ENCODE assay signal across 7 cellular contexts in the genomic region with DNA sequence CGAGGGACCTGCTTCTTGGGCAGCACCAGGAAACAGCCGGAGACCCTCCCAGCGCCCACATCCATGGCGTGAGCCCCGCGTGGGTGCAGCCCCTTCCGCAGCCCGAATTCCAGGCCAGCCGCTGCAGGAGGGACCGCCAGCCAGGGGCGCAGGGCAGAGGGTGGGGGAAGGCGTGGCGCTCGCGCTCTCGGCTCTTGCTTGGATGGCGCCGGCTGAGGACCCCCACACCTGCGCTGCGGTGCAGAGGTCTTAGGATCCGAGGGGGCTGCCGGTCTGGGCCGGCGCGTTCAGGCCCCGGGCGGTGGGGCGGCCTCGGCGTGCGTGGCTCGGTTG. TPM values are rescaled to one million over a fixed set of nuclear protein-coding genes. Genes with fewer than 3 reads are reported as not detected.
A peak's percentile ranks its signal among the peaks of the same experiment; 100 is the strongest.
DNase-seq lines count a peak whose midpoint lies in the region; ATAC-seq and TF ChIP-seq lines count a peak whose summit lies in the region.

No MANE protein-coding gene starts in this region.

- H3K4me1 Mint-ChIP-seq in WTC11: peaks cover 7% of the 10 kb centered on the region; the same call in 1 of the 2 replicates
- H3K4me1 Mint-ChIP-seq in stimulated activated naive CD8-positive, alpha-beta T cell treated with anti-CD3 and anti-CD28 coated beads, Interleukin-15, amount 100 ng/mL, for 72 hours: peaks cover 48% of the 10 kb centered on the region

- peaks cover 64% of the 10 kb centered on the region for H3K27me3 Mint-ChIP-seq in WTC11 (ENCODE audit: low read depth)
- H3K27me3 Mint-ChIP-seq in stimulated activated naive CD8-positive, alpha-beta T cell treated with anti-CD3 and anti-CD28 coated beads, Interleukin-15, amount 100 ng/mL, for 72 hours: peaks cover 52% of the 10 kb centered on the region

- in situ Hi-C loops in HAP-1 (cut with MboI; ENCODE audit: low sequenced_read_pairs): loop anchor here (5.0 to 10.0 kb wide), 3 partner anchors 89 to 227 kb away; a partner anchor contains a TSS

- no peaks in the 10 kb centered on the region for H3K9me3 Mint-ChIP-seq in WTC11
- H3K9me3 Mint-ChIP-seq in stimulated activated naive CD8-positive, alpha-beta T cell treated with anti-CD3 and anti-CD28 coated beads, Interleukin-15, amount 100 ng/mL, for 72 hours: no peaks in the 10 kb centered on the region

- CTCF ChIA-PET in WTC11 (lab: Charles Lee): interaction anchor here (0.6 to 2.8 kb wide), 27 partner anchors 9 to 245 kb away, joined by 3 to 62 read pairs (median 10); a partner anchor contains a TSS

- H3K36me3 ChIP-seq in HAP-1 (replicated peaks) (no peaks in the 10 kb centered on the region), iPS-20b (ENCODE audit: insufficient read depth, low read depth, low read length) (no peaks in the 10 kb centered on the region)

- no peak overlapping the region for H3K27ac Mint-ChIP-seq in WTC11
- peak overlapping the region in 1 of 2 donors; percentile 12 for H3K27ac Mint-ChIP-seq in stimulated activated naive CD8-positive, alpha-beta T cell treated with anti-CD3 and anti-CD28 coated beads, Interleukin-15, amount 100 ng/mL, for 72 hours

- H3K36me3 Mint-ChIP-seq in WTC11: no peaks in the 10 kb centered on the region

- no peaks in the 10 kb centered on the region for H3K27me3 ChIP-seq in HAP-1 (ENCODE audit: low read depth)
- H3K27me3 ChIP-seq in iPS-20b (ENCODE audit: insufficient read depth, low read length): peaks cover 80% of the 10 kb centered on the region

- no peak for TF ChIP-seq CTCF in WTC11 (IDR thresholded peaks at IDR 0.05)

- H3K4me3 Mint-ChIP-seq in WTC11: peak overlapping the region; percentile 52
- peak overlapping the region; percentile 6 to 69 for H3K4me3 Mint-ChIP-seq in stimulated activated naive CD8-positive, alpha-beta T cell treated with anti-CD3 and anti-CD28 coated beads, Interleukin-15, amount 100 ng/mL, for 72 hours

- H3K9me3 ChIP-seq in HAP-1 (no peaks in the 10 kb centered on the region), iPS-20b (ENCODE audit: insufficient read depth, low read depth, low read length) (no peaks in the 10 kb centered on the region)

- POLR2A ChIA-PET in WTC11 (lab: Charles Lee): interaction anchor here (1.0 to 1.8 kb wide), 2 partner anchors 23 to 24 kb away, joined by 3 to 7 read pairs; no protein-coding TSS in a partner anchor

- no peak overlapping the region for H3K27ac ChIP-seq in iPS-20b (ENCODE audit: low read length)

- H3K4me1 ChIP-seq in HAP-1 (peaks cover 41% of the 10 kb centered on the region), iPS-20b (ENCODE audit: insufficient read depth, low read length) (no peaks in the 10 kb centered on the region)

- ATAC-seq in WTC11: peak; percentile 15
- no peak for ATAC-seq in stimulated activated naive CD8-positive, alpha-beta T cell treated with anti-CD3 and anti-CD28 coated beads, Interleukin-15, amount 100 ng/mL, for 72 hours
- no peak for ATAC-seq in GM21515 (IDR thresholded peaks at IDR 0.05; ENCODE audit: unreplicated experiment)
- no peak for ATAC-seq in HG03045 (IDR thresholded peaks at IDR 0.05; ENCODE audit: unreplicated experiment)

- H3K9ac ChIP-seq in iPS-20b (ENCODE audit: low read depth, low read length): no peak overlapping the region; the same call in 1 of the 2 replicates

- peak overlapping the region; percentile 33 for H3K4me3 ChIP-seq in HAP-1
- peak overlapping the region; percentile 66; the same call in 1 of the 2 replicates for H3K4me3 ChIP-seq in iPS-20b (ENCODE audit: low read length)

- DNase-seq in HAP-1 (ENCODE audit: low spot score in 2 of 2) (no peak), WTC11 (ENCODE audit: low spot score) (no peak), ecto neural progenitor cell (ENCODE audit: low spot score) (no peak)
- no peak for DNase-seq in stimulated activated naive CD8-positive, alpha-beta T cell treated with anti-CD3 and anti-CD28 coated beads, Interleukin-15, amount 100 ng/mL, for 72 hours

TF ChIP-seq in WTC11, 78 proteins besides CTCF, POLR2A, EP300 and RAD21 (continues in another document):
- TF ChIP-seq SP1 (CRISPR knock-in tag; conservative IDR thresholded peaks at IDR 0.05) (no peak), IRF2 (CRISPR knock-in tag; IDR thresholded peaks at IDR 0.05; ENCODE audit: borderline replicate concordance, low read depth) (no peak), RELA (CRISPR knock-in tag; IDR thresholded peaks at IDR 0.05; ENCODE audit: borderline replicate concordance) (no peak), RORB (CRISPR knock-in tag; IDR thresholded peaks at IDR 0.05) (no peak), SOX15 (CRISPR knock-in tag; IDR thresholded peaks at IDR 0.05) (no peak)
- TF ChIP-seq, protein P1, sequence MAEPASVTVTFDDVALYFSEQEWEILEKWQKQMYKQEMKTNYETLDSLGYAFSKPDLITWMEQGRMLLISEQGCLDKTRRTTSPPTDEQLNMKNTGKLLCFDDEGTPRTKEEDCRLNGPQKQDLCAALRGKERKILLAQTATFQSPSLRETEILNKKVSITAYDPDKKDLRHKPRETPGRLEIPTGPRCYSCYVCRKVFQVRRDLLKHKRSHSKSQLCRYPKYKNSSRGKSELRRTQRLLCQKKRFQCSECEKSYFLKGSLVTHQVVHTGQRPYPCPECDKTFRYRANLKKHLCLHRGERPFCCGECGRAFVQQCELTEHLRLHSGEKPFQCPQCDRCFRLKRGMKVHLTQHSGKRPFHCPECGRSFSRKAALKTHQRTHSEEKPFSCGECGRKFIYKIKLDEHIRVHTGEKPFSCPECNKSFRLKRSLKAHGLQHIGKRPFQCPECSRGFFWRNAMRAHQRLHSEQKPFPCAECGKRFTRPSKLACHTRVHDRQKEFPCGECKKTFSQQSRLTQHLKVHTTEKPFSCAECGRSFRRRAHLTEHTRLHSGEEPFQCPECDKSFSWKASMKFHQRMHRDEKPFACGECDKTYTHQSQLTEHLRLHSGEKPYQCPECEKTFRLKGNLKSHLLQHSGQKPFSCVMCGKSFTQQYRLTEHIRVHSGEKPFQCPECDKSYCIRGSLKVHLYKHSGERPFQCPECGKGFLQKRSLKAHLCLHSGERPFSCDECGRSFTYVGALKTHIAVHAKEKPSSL (CRISPR knock-in tag; conservative IDR thresholded peaks at IDR 0.05): no peak
- TF ChIP-seq, protein P2, sequence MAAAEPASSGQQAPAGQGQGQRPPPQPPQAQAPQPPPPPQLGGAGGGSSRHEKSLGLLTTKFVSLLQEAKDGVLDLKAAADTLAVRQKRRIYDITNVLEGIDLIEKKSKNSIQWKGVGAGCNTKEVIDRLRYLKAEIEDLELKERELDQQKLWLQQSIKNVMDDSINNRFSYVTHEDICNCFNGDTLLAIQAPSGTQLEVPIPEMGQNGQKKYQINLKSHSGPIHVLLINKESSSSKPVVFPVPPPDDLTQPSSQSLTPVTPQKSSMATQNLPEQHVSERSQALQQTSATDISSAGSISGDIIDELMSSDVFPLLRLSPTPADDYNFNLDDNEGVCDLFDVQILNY (CRISPR knock-in tag; IDR thresholded peaks at IDR 0.05): no peak
- TF ChIP-seq, protein P3, sequence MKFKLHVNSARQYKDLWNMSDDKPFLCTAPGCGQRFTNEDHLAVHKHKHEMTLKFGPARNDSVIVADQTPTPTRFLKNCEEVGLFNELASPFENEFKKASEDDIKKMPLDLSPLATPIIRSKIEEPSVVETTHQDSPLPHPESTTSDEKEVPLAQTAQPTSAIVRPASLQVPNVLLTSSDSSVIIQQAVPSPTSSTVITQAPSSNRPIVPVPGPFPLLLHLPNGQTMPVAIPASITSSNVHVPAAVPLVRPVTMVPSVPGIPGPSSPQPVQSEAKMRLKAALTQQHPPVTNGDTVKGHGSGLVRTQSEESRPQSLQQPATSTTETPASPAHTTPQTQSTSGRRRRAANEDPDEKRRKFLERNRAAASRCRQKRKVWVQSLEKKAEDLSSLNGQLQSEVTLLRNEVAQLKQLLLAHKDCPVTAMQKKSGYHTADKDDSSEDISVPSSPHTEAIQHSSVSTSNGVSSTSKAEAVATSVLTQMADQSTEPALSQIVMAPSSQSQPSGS (CRISPR knock-in tag; IDR thresholded peaks at IDR 0.05; ENCODE audit: borderline replicate concordance, low read depth): no peak
- TF ChIP-seq, protein P4, sequence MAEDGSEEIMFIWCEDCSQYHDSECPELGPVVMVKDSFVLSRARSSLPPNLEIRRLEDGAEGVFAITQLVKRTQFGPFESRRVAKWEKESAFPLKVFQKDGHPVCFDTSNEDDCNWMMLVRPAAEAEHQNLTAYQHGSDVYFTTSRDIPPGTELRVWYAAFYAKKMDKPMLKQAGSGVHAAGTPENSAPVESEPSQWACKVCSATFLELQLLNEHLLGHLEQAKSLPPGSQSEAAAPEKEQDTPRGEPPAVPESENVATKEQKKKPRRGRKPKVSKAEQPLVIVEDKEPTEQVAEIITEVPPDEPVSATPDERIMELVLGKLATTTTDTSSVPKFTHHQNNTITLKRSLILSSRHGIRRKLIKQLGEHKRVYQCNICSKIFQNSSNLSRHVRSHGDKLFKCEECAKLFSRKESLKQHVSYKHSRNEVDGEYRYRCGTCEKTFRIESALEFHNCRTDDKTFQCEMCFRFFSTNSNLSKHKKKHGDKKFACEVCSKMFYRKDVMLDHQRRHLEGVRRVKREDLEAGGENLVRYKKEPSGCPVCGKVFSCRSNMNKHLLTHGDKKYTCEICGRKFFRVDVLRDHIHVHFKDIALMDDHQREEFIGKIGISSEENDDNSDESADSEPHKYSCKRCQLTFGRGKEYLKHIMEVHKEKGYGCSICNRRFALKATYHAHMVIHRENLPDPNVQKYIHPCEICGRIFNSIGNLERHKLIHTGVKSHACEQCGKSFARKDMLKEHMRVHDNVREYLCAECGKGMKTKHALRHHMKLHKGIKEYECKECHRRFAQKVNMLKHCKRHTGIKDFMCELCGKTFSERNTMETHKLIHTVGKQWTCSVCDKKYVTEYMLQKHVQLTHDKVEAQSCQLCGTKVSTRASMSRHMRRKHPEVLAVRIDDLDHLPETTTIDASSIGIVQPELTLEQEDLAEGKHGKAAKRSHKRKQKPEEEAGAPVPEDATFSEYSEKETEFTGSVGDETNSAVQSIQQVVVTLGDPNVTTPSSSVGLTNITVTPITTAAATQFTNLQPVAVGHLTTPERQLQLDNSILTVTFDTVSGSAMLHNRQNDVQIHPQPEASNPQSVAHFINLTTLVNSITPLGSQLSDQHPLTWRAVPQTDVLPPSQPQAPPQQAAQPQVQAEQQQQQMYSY (CRISPR knock-in tag; IDR thresholded peaks at IDR 0.05): no peak; the same call in 1 of the 2 replicates
- TF ChIP-seq, protein P5, sequence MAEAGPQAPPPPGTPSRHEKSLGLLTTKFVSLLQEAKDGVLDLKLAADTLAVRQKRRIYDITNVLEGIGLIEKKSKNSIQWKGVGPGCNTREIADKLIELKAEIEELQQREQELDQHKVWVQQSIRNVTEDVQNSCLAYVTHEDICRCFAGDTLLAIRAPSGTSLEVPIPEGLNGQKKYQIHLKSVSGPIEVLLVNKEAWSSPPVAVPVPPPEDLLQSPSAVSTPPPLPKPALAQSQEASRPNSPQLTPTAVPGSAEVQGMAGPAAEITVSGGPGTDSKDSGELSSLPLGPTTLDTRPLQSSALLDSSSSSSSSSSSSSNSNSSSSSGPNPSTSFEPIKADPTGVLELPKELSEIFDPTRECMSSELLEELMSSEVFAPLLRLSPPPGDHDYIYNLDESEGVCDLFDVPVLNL (CRISPR knock-in tag; IDR thresholded peaks at IDR 0.05; ENCODE audit: borderline replicate concordance, low read depth): no peak

RNA-seq across cellular contexts. Expression of a gene that starts 28.8 kb away (rescaled TPM):
- total RNA-seq in WTC11 (2021): 3,338 to 3,455 TPM (median 3,348 TPM) in 3 replicates

RNA-seq across cellular contexts. Expression of a gene that starts 44.3 kb away (rescaled TPM):
- 0.31 to 0.89 TPM (median 0.46 TPM) in 3 replicates for total RNA-seq in WTC11 (2021)
